In genomic region chr4:113684534-113685091, GRCh38 we compare ENCODE assay signal across 9 cellular contexts.
DNase-seq lines count a peak whose midpoint lies in the region; ATAC-seq, FAIRE-seq and TF ChIP-seq lines count a peak whose summit lies in the region.
"Had no signal": no experiment of that assay in that cellular context is flagged by ENCODE, and none has a peak within 500 bp of the region (broad histone marks: within the 10 kb centered on the region; RNA-seq: fewer than 3 reads in every experiment).

No MANE protein-coding gene starts in this region.

- H3K9me1 ChIP-seq in keratinocyte (ENCODE audit: control insufficient read depth, extremely low read depth, insufficient read depth, low read length) = no peaks in the 10 kb centered on the region

- peak; percentile 41 for FAIRE-seq in keratinocyte (lab: Jason Lieb, UNC)

- dilution Hi-C loops in keratinocyte (cut with MboI; ENCODE audit: extremely low pct_ligation_motif_present, low sequenced_read_pairs) = no loop called here

- no peaks in the 10 kb centered on the region for H3K79me2 ChIP-seq in keratinocyte (ENCODE audit: control insufficient read depth, insufficient read depth, low read length)

- H3K4me3 ChIP-seq in keratinocyte (ENCODE audit: control insufficient read depth in 2 of 3, extremely low read depth in 1 of 3, insufficient read depth in 2 of 3, low read depth in 1 of 3, low read length in 3 of 3) = no peak overlapping the region
- H3K4me3 ChIP-seq: SK-N-MC had no signal

- no peak for ATAC-seq in HG03460 (IDR thresholded peaks at IDR 0.05; ENCODE audit: unreplicated experiment)

- H4K20me1 ChIP-seq in keratinocyte (ENCODE audit: control insufficient read depth, extremely low read depth, insufficient read depth, low read length) = no peaks in the 10 kb centered on the region

- no peaks in the 10 kb centered on the region for H3K4me1 ChIP-seq in keratinocyte (ENCODE audit: control insufficient read depth, extremely low read depth, insufficient read depth, low read length)

- DNase-seq in ELR (ENCODE audit: low read depth) (peak; percentile 48), MV-4-11 (lab: John Stamatoyannopoulos, UW) (peak; percentile 5), astrocyte of the hippocampus (ENCODE audit: low read depth, low spot score) (peak; percentile 62), keratinocyte (ENCODE audit: low read depth, low spot score) (no peak), substantia nigra (lab: John Stamatoyannopoulos, UW) (peak in 30 of 49 donors; percentile 0 to 61 (median 18)), CD1c-positive myeloid dendritic cell (ENCODE audit: extremely low spot score) (no peak), GM19240 (ENCODE audit: insufficient read length, low spot score) (no peak)

- H3K36me3 ChIP-seq in keratinocyte (ENCODE audit: control insufficient read depth in 2 of 2, extremely low read depth in 1 of 2, insufficient read depth in 2 of 2, low read length in 2 of 2) = no peaks in the 10 kb centered on the region

- no peaks in the 10 kb centered on the region for H3K27me3 ChIP-seq in keratinocyte (ENCODE audit: control insufficient read depth, extremely low read depth, insufficient read depth, low read length)

- H3K27ac ChIP-seq in keratinocyte (ENCODE audit: control insufficient read depth, insufficient read depth, low read length) = no peak overlapping the region
- H3K27ac ChIP-seq in substantia nigra (ENCODE audit: low read depth, low read length, poor library complexity, severe bottlenecking) = peak overlapping the region; percentile 3
- H3K27ac ChIP-seq: SK-N-MC had no signal

- no peak overlapping the region for H3K9ac ChIP-seq in keratinocyte (ENCODE audit: control insufficient read depth, extremely low read depth, insufficient read depth, low read length)

- no peak overlapping the region for H3K4me2 ChIP-seq in keratinocyte (ENCODE audit: control insufficient read depth, extremely low read depth, insufficient read depth, low read depth, low read length)

- peak; percentile 13 to 39 (median 28) for TF ChIP-seq CTCF in keratinocyte (optimal IDR thresholded peaks at IDR 0.05 in 1 of 3, IDR thresholded peaks at IDR 0.05 in 1 of 3, conservative IDR thresholded peaks at IDR 0.05 in 1 of 3; ENCODE audit: extremely low read depth in 1 of 3, insufficient read depth in 2 of 3, low read length in 3 of 3)

- H3K9me3 ChIP-seq in keratinocyte (ENCODE audit: control insufficient read depth, low read depth, low read length) = no peaks in the 10 kb centered on the region

- H2AFZ ChIP-seq in keratinocyte (ENCODE audit: control insufficient read depth, low read length) = no peak overlapping the region

Comparison
In these comparisons a context has a peak if more than half of its experiments do, and no peak if none do; other contexts are left out.
1. DNase-seq: peak in ELR (single experiment), MV-4-11 (single experiment), astrocyte of the hippocampus (single experiment) and substantia nigra (30 of 49); none in keratinocyte (single experiment), CD1c-positive myeloid dendritic cell (single experiment) and GM19240 (single experiment).